In the genomic region with DNA sequence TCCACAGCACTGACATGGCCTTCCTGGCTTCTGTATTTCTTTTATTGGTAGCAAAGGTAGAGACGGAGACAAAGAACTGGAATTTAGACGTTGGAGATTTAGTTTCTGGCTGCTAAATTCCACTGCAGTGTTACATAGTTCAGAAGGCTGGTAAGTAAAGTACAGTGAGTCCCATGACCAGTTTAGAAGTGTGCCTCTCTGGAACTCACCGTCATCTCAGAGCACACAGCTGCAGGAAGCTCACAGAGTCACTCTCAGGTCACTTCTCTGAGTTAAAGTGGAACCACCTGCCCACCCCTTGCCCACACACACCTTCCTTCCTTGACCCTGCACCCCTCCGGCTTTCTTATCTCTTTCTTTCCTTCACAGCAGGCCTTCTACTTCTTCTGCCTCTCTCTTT, we compare ENCODE assay signal across 1 cellular context.
TF ChIP-seq lines count a peak whose summit lies in the region.

No MANE protein-coding gene starts in this region.

TF ChIP-seq in K562, 482 proteins besides CTCF, POLR2A, EP300 and RAD21:
- TF ChIP-seq ZNF197 (CRISPR knock-in tag; IDR thresholded peaks at IDR 0.05; ENCODE audit: low read depth) (no peak), SMARCA5 (IDR thresholded peaks at IDR 0.05) (no peak), NELFE (IDR thresholded peaks at IDR 0.05; ENCODE audit: insufficient read depth, insufficient read length) (no peak), ZNF778 (CRISPR knock-in tag; IDR thresholded peaks at IDR 0.05) (no peak), YY1 (IDR thresholded peaks at IDR 0.05; ENCODE audit: borderline replicate concordance in 1 of 3, control insufficient read depth in 1 of 3, extremely low read depth in 1 of 3, insufficient read depth in 3 of 3, insufficient read length in 1 of 3, insufficient replicate concordance in 2 of 3, low read depth in 1 of 3, low read length in 2 of 3) (no peak), TCF7 (IDR thresholded peaks at IDR 0.05; ENCODE audit: borderline replicate concordance) (no peak), TAF7 (tag; IDR thresholded peaks at IDR 0.05) (no peak), HSF4 (CRISPR knock-in tag; IDR thresholded peaks at IDR 0.05; ENCODE audit: borderline replicate concordance) (no peak), KAT8 (IDR thresholded peaks at IDR 0.05; ENCODE audit: low read depth) (no peak)
- TF ChIP-seq, protein P1, sequence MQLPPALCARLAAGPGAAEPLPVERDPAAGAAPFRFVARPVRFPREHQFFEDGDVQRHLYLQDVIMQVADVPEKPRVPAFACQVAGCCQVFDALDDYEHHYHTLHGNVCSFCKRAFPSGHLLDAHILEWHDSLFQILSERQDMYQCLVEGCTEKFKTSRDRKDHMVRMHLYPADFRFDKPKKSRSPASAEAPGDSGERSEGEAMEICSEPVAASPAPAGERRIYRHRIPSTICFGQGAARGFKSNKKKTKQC (CRISPR knock-in tag; IDR thresholded peaks at IDR 0.05) = no peak
- TF ChIP-seq, protein P2, sequence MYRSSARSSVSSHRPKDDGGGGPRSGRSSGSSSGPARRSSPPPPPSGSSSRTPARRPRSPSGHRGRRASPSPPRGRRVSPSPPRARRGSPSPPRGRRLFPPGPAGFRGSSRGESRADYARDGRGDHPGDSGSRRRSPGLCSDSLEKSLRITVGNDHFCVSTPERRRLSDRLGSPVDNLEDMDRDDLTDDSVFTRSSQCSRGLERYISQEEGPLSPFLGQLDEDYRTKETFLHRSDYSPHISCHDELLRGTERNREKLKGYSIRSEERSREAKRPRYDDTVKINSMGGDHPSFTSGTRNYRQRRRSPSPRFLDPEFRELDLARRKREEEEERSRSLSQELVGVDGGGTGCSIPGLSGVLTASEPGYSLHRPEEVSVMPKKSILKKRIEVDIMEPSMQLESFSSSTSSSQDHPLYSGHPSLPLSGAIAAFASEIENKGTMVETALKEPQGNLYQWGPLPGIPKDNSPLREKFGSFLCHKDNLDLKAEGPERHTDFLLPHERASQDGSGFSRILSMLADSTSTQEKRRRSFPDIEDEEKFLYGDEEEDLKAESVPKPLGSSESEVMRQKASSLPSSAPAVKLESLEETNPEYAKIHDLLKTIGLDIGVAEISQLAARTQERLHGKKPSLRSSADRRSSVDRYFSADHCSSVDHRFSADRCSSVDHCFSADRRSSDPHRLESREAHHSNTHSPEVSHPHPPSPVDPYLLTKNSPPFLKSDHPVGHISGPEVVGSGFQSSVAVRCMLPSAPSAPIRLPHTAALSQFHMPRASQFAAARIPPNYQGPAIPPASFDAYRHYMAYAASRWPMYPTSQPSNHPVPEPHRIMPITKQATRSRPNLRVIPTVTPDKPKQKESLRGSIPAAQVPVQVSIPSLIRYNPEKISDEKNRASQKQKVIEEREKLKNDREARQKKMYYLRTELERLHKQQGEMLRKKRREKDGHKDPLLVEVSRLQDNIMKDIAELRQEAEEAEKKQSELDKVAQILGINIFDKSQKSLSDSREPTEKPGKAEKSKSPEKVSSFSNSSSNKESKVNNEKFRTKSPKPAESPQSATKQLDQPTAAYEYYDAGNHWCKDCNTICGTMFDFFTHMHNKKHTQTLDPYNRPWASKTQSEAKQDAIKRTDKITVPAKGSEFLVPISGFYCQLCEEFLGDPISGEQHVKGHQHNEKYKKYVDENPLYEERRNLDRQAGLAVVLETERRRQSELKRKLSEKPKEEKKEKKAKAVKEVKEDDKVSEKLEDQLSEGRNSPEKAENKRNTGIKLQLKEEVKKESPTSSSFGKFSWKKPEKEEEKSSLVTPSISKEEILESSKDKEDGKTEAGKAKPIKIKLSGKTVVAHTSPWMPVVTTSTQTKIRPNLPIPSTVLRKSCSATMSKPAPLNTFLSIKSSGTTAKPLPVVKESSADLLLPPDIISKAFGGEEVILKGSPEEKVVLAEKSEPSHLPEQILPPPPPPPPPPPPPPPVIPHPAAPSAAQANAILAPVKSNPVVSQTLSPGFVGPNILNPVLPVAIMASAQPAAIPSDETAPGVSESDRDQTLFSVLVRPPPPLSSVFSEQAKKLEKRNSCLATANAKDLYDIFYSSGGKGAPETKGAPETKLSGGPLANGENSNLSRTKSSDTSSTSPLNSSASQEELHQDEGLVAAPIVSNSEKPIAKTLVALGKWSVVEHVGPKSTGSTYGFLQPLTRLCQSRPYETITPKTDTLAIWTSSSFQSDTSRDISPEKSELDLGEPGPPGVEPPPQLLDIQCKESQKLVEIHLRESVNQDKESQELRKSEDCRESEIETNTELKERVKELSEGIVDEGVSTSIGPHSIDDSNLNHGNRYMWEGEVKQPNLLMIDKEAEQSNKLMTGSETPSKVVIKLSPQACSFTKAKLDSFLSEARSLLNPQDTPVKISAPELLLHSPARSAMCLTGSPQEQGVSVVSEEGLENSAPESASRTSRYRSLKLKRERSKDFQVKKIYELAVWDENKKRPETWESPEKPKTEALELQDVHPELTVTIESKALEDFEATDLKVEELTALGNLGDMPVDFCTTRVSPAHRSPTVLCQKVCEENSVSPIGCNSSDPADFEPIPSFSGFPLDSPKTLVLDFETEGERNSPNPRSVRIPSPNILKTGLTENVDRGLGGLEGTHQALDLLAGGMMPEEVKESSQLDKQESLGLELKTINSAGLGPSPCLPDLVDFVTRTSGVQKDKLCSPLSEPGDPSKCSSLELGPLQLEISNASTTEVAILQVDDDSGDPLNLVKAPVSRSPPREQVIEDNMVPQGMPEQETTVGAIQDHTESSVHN (IDR thresholded peaks at IDR 0.05; ENCODE audit: borderline replicate concordance in 1 of 2, low read depth in 1 of 2) = no peak
- TF ChIP-seq, protein P3, sequence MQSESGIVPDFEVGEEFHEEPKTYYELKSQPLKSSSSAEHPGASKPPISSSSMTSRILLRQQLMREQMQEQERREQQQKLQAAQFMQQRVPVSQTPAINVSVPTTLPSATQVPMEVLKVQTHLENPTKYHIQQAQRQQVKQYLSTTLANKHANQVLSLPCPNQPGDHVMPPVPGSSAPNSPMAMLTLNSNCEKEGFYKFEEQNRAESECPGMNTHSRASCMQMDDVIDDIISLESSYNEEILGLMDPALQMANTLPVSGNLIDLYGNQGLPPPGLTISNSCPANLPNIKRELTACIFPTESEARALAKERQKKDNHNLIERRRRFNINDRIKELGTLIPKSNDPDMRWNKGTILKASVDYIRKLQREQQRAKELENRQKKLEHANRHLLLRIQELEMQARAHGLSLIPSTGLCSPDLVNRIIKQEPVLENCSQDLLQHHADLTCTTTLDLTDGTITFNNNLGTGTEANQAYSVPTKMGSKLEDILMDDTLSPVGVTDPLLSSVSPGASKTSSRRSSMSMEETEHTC (IDR thresholded peaks at IDR 0.05) = no peak
